ENCODE assay signal across 12 cellular contexts in genomic region chr1:243837907-243838546, GRCh38. TPM values are rescaled to one million over a fixed set of nuclear protein-coding genes. Genes with fewer than 3 reads are reported as not detected.
DNase-seq lines count a peak whose midpoint lies in the region; ATAC-seq lines count a peak whose summit lies in the region.
"Had no signal": no experiment of that assay in that cellular context is flagged by ENCODE, and none has a peak within 500 bp of the region (broad histone marks: within the 10 kb centered on the region; RNA-seq: fewer than 3 reads in every experiment).

No MANE protein-coding gene starts in this region.

- intact Hi-C loops in cardiac septum (cut with DNase I), result no loop called here

- peak overlapping the region; percentile 9 to 60 (median 36) for H3K4me3 Mint-ChIP-seq in naive thymus-derived CD8-positive, alpha-beta T cell

- peaks cover 17 to 32% (median 21%) of the 10 kb centered on the region in 3 donors for H3K36me3 Mint-ChIP-seq in naive thymus-derived CD8-positive, alpha-beta T cell

- H3K27ac Mint-ChIP-seq in naive thymus-derived CD8-positive, alpha-beta T cell, result peak overlapping the region in 9 of 10 donors; percentile 25 to 93 (median 83)

- no peaks in the 10 kb centered on the region for H3K27me3 Mint-ChIP-seq in naive thymus-derived CD8-positive, alpha-beta T cell

- ATAC-seq in GM18907 (IDR thresholded peaks at IDR 0.05; ENCODE audit: unreplicated experiment) (peak; percentile 89), HG02678 (IDR thresholded peaks at IDR 0.05; ENCODE audit: unreplicated experiment) (peak; percentile 86)
- peak; percentile 89 to 98 for ATAC-seq in naive thymus-derived CD8-positive, alpha-beta T cell
- ATAC-seq: Panc1 had no signal

- H3K9me3 Mint-ChIP-seq in naive thymus-derived CD8-positive, alpha-beta T cell, result peaks cover 0 to 18% (median 12%) of the 10 kb centered on the region in 9 donors

- peaks cover 8 to 52% (median 28%) of the 10 kb centered on the region in 4 donors for H3K4me1 Mint-ChIP-seq in naive thymus-derived CD8-positive, alpha-beta T cell

- POLR2A ChIA-PET in naive thymus-derived CD8-positive, alpha-beta T cell (lab: Charles Lee), result interaction anchor here (0.6 to 1.6 kb wide), 3 partner anchors 11 to 210 kb away, joined by 3 to 11 read pairs (median 4); partner anchors contain the start of gene AKT3

- H3K4me3 ChIP-seq in Jurkat, Clone E6-1 (ENCODE audit: low read length), result no peak overlapping the region
- H3K4me3 ChIP-seq: suprapubic skin had no signal

- DNase-seq in Jurkat, Clone E6-1 (ENCODE audit: low read depth, low spot score), result peak; percentile 8
- peak in 3 of 10 donors; percentile 49 to 65 (median 55) for DNase-seq in naive thymus-derived CD8-positive, alpha-beta T cell
- DNase-seq in cardiac septum (ENCODE audit: low spot score), result no peak
- no peak for DNase-seq in dermis blood vessel endothelial cell
- no peak for DNase-seq in NCI-H774 (lab: John Stamatoyannopoulos, UW)
- no peak for DNase-seq in KG1 (lab: John Stamatoyannopoulos, UW)
- DNase-seq: amygdala, NCI-H1092 had no signal

RNA-seq across cellular contexts. Expression of gene AKT3, which starts 12.0 kb away (rescaled TPM):
- polyA plus RNA-seq in Jurkat, Clone E6-1 (2012; ENCODE audit: insufficient read depth, insufficient read length), result 5.4 TPM
- total RNA-seq in naive thymus-derived CD8-positive, alpha-beta T cell, result 10 to 100 TPM; 79.0 to 86.5 TPM
- polyA plus RNA-seq in naive thymus-derived CD8-positive, alpha-beta T cell, result 1 to 10 TPM; 1.7 to 4.6 (median 2.8) TPM
- total RNA-seq in cardiac septum (24.4 TPM), dermis blood vessel endothelial cell (86.4 and 87.5 TPM in 2 replicates)
